1 cellular context compared by ENCODE assay signal in the genomic region with DNA sequence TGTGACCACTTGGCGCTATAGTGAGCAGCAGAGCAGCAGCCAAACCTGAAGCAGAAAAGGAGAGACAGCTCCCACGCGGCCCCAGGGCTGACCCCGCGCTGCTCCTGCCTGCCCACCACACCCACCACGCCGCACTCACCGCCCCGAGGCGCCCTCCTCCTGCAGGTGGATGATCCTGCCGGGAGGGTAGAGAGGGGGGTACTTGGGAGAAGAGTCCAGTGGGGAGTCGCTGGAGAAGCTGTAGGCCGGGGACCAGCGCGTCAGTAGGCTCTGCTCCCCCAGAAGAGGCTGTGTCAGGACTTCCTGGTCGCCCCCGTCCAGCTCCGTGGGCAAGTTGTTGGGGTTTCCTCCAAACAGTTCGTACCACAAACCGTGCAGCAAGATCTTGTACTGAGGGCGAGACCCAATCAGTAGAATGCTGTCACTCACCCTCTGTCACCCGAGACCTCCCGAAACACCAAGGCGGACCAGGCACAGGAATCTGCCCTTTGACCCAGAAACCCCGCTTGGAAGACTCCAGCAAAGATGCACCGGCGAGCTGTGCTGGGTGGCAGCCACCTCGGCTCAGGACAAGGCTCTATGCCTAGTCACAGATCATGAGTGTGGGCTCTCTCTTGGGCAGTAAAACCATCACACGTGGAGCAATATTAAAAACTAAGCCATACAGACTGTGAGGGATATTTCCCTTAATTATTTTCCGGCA.
TF ChIP-seq lines count a peak whose summit lies in the region.

No MANE protein-coding gene starts in this region.

TF ChIP-seq in K562, 482 proteins besides CTCF, POLR2A, EP300 and RAD21:
- TF ChIP-seq POLR2G (IDR thresholded peaks at IDR 0.05; ENCODE audit: low read depth, low read length) (peak; percentile 71), RBM22 (IDR thresholded peaks at IDR 0.05; ENCODE audit: low read depth, low read length, poor library complexity, severe bottlenecking) (peak; percentile 76), TBL1XR1 (IDR thresholded peaks at IDR 0.05; ENCODE audit: low read length in 2 of 2) (no peak)
- TF ChIP-seq, protein P1, sequence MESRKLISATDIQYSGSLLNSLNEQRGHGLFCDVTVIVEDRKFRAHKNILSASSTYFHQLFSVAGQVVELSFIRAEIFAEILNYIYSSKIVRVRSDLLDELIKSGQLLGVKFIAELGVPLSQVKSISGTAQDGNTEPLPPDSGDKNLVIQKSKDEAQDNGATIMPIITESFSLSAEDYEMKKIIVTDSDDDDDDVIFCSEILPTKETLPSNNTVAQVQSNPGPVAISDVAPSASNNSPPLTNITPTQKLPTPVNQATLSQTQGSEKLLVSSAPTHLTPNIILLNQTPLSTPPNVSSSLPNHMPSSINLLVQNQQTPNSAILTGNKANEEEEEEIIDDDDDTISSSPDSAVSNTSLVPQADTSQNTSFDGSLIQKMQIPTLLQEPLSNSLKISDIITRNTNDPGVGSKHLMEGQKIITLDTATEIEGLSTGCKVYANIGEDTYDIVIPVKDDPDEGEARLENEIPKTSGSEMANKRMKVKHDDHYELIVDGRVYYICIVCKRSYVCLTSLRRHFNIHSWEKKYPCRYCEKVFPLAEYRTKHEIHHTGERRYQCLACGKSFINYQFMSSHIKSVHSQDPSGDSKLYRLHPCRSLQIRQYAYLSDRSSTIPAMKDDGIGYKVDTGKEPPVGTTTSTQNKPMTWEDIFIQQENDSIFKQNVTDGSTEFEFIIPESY (CRISPR knock-in tag; IDR thresholded peaks at IDR 0.05): peak; percentile 71
